22 cellular contexts compared by ENCODE assay signal in genomic region chr5:142701673-142702311, GRCh38. TPM values are rescaled to one million over a fixed set of nuclear protein-coding genes. Genes with fewer than 3 reads are reported as not detected.
DNase-seq lines count a peak whose midpoint lies in the region; ATAC-seq and TF ChIP-seq lines count a peak whose summit lies in the region.
"Had no signal": no experiment of that assay in that cellular context is flagged by ENCODE, and none has a peak within 500 bp of the region (broad histone marks: within the 10 kb centered on the region; RNA-seq: fewer than 3 reads in every experiment).

No MANE protein-coding gene starts in this region.

- no peak overlapping the region for H4K91ac ChIP-seq in IMR-90 (ENCODE audit: insufficient read depth, low read depth, low read length)

- H2AFZ ChIP-seq in IMR-90 (replicated peaks; ENCODE audit: low read length, poor library complexity), result no peak overlapping the region
- H2AFZ ChIP-seq: GM23248 had no signal

- CTCF ChIA-PET in IMR-90 (lab: Yijun Ruan, JAX), result interaction anchor here (1.1 to 4.5 kb wide), 3 partner anchors 11 to 46 kb away, joined by 6 to 27 read pairs (median 21); no protein-coding TSS in a partner anchor

- no TSS peak for BruUV-seq in IMR-90 (replicated peaks; lab: Mats Ljungman, UMichigan)

- no peak overlapping the region for H3K4me2 ChIP-seq in IMR-90 (ENCODE audit: low read depth, low read length)

- DNase-seq in HAP-1 (ENCODE audit: low spot score in 2 of 2) (peak; percentile 39 to 80), IMR-90 (no peak), endodermal cell (peak; percentile 41), neural crest cell (ENCODE audit: low read depth, low spot score) (no peak), body of pancreas (no peak), mesothelial cell of epicardium (ENCODE audit: low spot score in 2 of 2, unreplicated experiment in 2 of 2) (no peak)
- DNase-seq in activated T-cell treated with anti-CD3 and anti-CD28 coated beads, Interleukin-2, amount 50 U/mL, for 24 hours, result no peak
- DNase-seq: BE2C; C1 segment of cervical spinal cord; CD4-positive, CD25-positive, alpha-beta regulatory T cell; CD8-positive, alpha-beta memory T cell; COR-L47; DMS 273 treated with DMSO at 0.1 percent for 48 hours; DMS53; DND-41; EL; GM23248; HCEC 1CT; Karpas-422; KBM-7 had no signal

- no peak overlapping the region for H3K56ac ChIP-seq in IMR-90 (ENCODE audit: extremely low read depth, insufficient read depth, low read length)

- intact Hi-C loops in IMR-90 (cut with micrococcal nuclease) (no loop called here), body of pancreas (cut with DNase I) (no loop called here)

- H4K8ac ChIP-seq in IMR-90 (ENCODE audit: low read depth in 2 of 2, low read length in 2 of 2), result no peak overlapping the region

- H3K9ac ChIP-seq in IMR-90 (ENCODE audit: low read depth, low read length) (no peak overlapping the region), endodermal cell (ENCODE audit: extremely low read depth, low read length, poor library complexity, severe bottlenecking) (no peak overlapping the region)
- H3K9ac ChIP-seq: GM23248 had no signal

- no peak overlapping the region for H3K23ac ChIP-seq in IMR-90 (ENCODE audit: low read depth, low read length)

- H3K9me3 ChIP-seq in HAP-1, result no peaks in the 10 kb centered on the region
- H3K9me3 ChIP-seq in IMR-90 (ENCODE audit: control insufficient read depth, insufficient read depth, low read length), result no peaks in the 10 kb centered on the region
- H3K9me3 ChIP-seq in endodermal cell (ENCODE audit: control insufficient read depth, low read length), result no peaks in the 10 kb centered on the region
- no peaks in the 10 kb centered on the region for H3K9me3 ChIP-seq in body of pancreas
- H3K9me3 ChIP-seq: BE2C had no signal

- H4K5ac ChIP-seq in IMR-90 (ENCODE audit: low read depth, low read length), result no peak overlapping the region

- H3K14ac ChIP-seq in IMR-90 (replicated peaks; ENCODE audit: low read depth, low read length), result no peak overlapping the region

- H2AK9ac ChIP-seq in IMR-90 (replicated peaks; ENCODE audit: low read depth, low read length, poor library complexity), result no peak overlapping the region

- no CpG with 5 or more reads among the region's 3 CpGs for WGBS in IMR-90 (ENCODE audit: extremely low coverage in 2 of 2, insufficient read length in 1 of 2), 2 experiments
- WGBS in endodermal cell (ENCODE audit: insufficient coverage in 1 of 2, insufficient read length in 1 of 2), 2 experiments, result 92 to 100% methylated on average over 1 to 3 of the region's 3 CpGs
- 68 to 70% methylated on average over 3 of the region's 3 CpGs for WGBS in body of pancreas, 2 donors

- H3K36me3 ChIP-seq in HAP-1 (replicated peaks) (no peaks in the 10 kb centered on the region), IMR-90 (ENCODE audit: control insufficient read depth, insufficient read depth, low read length) (no peaks in the 10 kb centered on the region), endodermal cell (ENCODE audit: control insufficient read depth, insufficient read depth, low read length) (no peaks in the 10 kb centered on the region), body of pancreas (replicated peaks in 1 of 2; ENCODE audit: insufficient read depth in 1 of 2, low read depth in 2 of 2) (no peaks in the 10 kb centered on the region)
- H3K36me3 ChIP-seq: BE2C had no signal

- H3K4me1 Mint-ChIP-seq in endodermal cell, result peaks cover 26% of the 10 kb centered on the region
- peaks cover 8% of the 10 kb centered on the region for H3K4me1 Mint-ChIP-seq in neural crest cell
- H3K4me1 Mint-ChIP-seq in activated T-cell treated with anti-CD3 and anti-CD28 coated beads, Interleukin-2, amount 50 U/mL, for 24 hours (ENCODE audit: low read depth), result no peaks in the 10 kb centered on the region
- H3K4me1 Mint-ChIP-seq in mesothelial cell of epicardium, result peaks cover 23% of the 10 kb centered on the region
- H3K4me1 Mint-ChIP-seq: CD8-positive, alpha-beta memory T cell had no signal

- peaks cover 4% of the 10 kb centered on the region for H3K4me1 ChIP-seq in HAP-1
- H3K4me1 ChIP-seq in IMR-90 (ENCODE audit: control insufficient read depth, insufficient read depth, low read length), result peaks cover 10% of the 10 kb centered on the region
- no peaks in the 10 kb centered on the region for H3K4me1 ChIP-seq in endodermal cell (ENCODE audit: control insufficient read depth, insufficient read depth, low read length)
- H3K4me1 ChIP-seq in body of pancreas, result peaks cover 14% of the 10 kb centered on the region

- H3K27me3 Mint-ChIP-seq in endodermal cell (ENCODE audit: insufficient read depth), result no peaks in the 10 kb centered on the region
- no peaks in the 10 kb centered on the region for H3K27me3 Mint-ChIP-seq in neural crest cell (ENCODE audit: low read depth)
- no peaks in the 10 kb centered on the region for H3K27me3 Mint-ChIP-seq in activated T-cell treated with anti-CD3 and anti-CD28 coated beads, Interleukin-2, amount 50 U/mL, for 24 hours
- H3K27me3 Mint-ChIP-seq in mesothelial cell of epicardium (ENCODE audit: low read depth), result peaks cover 1% of the 10 kb centered on the region

- H3K36me3 Mint-ChIP-seq in endodermal cell (ENCODE audit: low read depth) (no peaks in the 10 kb centered on the region), neural crest cell (ENCODE audit: low read depth) (no peaks in the 10 kb centered on the region), mesothelial cell of epicardium (no peaks in the 10 kb centered on the region)
- H3K36me3 Mint-ChIP-seq in activated T-cell treated with anti-CD3 and anti-CD28 coated beads, Interleukin-2, amount 50 U/mL, for 24 hours (ENCODE audit: low read depth), result no peaks in the 10 kb centered on the region
- H3K36me3 Mint-ChIP-seq: CD4-positive, CD25-positive, alpha-beta regulatory T cell; CD8-positive, alpha-beta memory T cell; IgD-negative memory B cell had no signal

- ATAC-seq in IMR-90 (ENCODE audit: low read depth) (no peak), HG03521 (IDR thresholded peaks at IDR 0.05; ENCODE audit: unreplicated experiment) (no peak), body of pancreas (no peak)

- TF ChIP-seq RAD21 in IMR-90 (IDR thresholded peaks at IDR 0.05; ENCODE audit: low read length), result no peak

- no peak overlapping the region for H3K27ac ChIP-seq in IMR-90 (ENCODE audit: insufficient read depth, low read length)
- H3K27ac ChIP-seq in endodermal cell (ENCODE audit: low read depth, low read length), result no peak overlapping the region
- H3K27ac ChIP-seq in body of pancreas, result no peak overlapping the region
- H3K27ac ChIP-seq: GM23248 had no signal

- H3K4me3 ChIP-seq in HAP-1 (no peak overlapping the region), IMR-90 (ENCODE audit: insufficient read depth, low read depth, low read length) (no peak overlapping the region), endodermal cell (ENCODE audit: low read length) (no peak overlapping the region), body of pancreas (no peak overlapping the region)
- H3K4me3 ChIP-seq: GM23248 had no signal

- peaks cover 3% of the 10 kb centered on the region for H3K9me3 Mint-ChIP-seq in endodermal cell
- no peaks in the 10 kb centered on the region for H3K9me3 Mint-ChIP-seq in neural crest cell
- no peaks in the 10 kb centered on the region for H3K9me3 Mint-ChIP-seq in activated T-cell treated with anti-CD3 and anti-CD28 coated beads, Interleukin-2, amount 50 U/mL, for 24 hours
- H3K9me3 Mint-ChIP-seq in mesothelial cell of epicardium, result peaks cover 8% of the 10 kb centered on the region
- H3K9me3 Mint-ChIP-seq: CD8-positive, alpha-beta memory T cell had no signal

- in situ Hi-C loops in HAP-1 (cut with MboI; ENCODE audit: low sequenced_read_pairs), result no loop called here
- in situ Hi-C loops in IMR-90 (cut with MboI; ENCODE audit: low sequenced_read_pairs), result no loop called here

- no peak overlapping the region for H3K4me3 Mint-ChIP-seq in endodermal cell
- H3K4me3 Mint-ChIP-seq in neural crest cell, result no peak overlapping the region
- H3K4me3 Mint-ChIP-seq in activated T-cell treated with anti-CD3 and anti-CD28 coated beads, Interleukin-2, amount 50 U/mL, for 24 hours, result no peak overlapping the region
- H3K4me3 Mint-ChIP-seq in mesothelial cell of epicardium, result no peak overlapping the region
- H3K4me3 Mint-ChIP-seq: CD4-positive, CD25-positive, alpha-beta regulatory T cell; CD8-positive, alpha-beta memory T cell; IgD-negative memory B cell had no signal

- TF ChIP-seq CTCF in IMR-90 (conservative IDR thresholded peaks at IDR 0.05; ENCODE audit: low read depth, low read length) (no peak), endodermal cell (conservative IDR thresholded peaks at IDR 0.05) (no peak), neural crest cell (conservative IDR thresholded peaks at IDR 0.05) (no peak), body of pancreas (IDR thresholded peaks at IDR 0.05) (no peak), mesothelial cell of epicardium (IDR thresholded peaks at IDR 0.05; ENCODE audit: unreplicated experiment) (no peak)

- POLR2A ChIA-PET in IMR-90 (lab: Charles Lee; ENCODE audit: unreplicated experiment), result interaction anchor here (0.7 kb wide), 1 partner anchor 381 kb away, joined by 16 read pairs; no protein-coding TSS in a partner anchor

- no peak overlapping the region for H2BK120ac ChIP-seq in IMR-90 (ENCODE audit: low read depth, low read length)

- H3K9me1 ChIP-seq in IMR-90 (ENCODE audit: insufficient read depth, low read length), result peaks cover 5% of the 10 kb centered on the region; the same call in 1 of the 2 replicates

- H3K4ac ChIP-seq in IMR-90 (ENCODE audit: low read depth, low read length), result no peak overlapping the region

- H4K20me1 ChIP-seq in IMR-90 (ENCODE audit: insufficient read depth, low read length), result no peaks in the 10 kb centered on the region

- no peak overlapping the region for H2BK5ac ChIP-seq in IMR-90 (ENCODE audit: low read depth, low read length, poor library complexity, severe bottlenecking)

- H3K27me3 ChIP-seq in HAP-1 (ENCODE audit: low read depth) (no peaks in the 10 kb centered on the region), IMR-90 (ENCODE audit: control insufficient read depth, insufficient read depth, low read length) (no peaks in the 10 kb centered on the region; the same call in 1 of the 2 replicates), endodermal cell (ENCODE audit: control insufficient read depth, insufficient read depth, low read length, poor library complexity, severe bottlenecking) (no peaks in the 10 kb centered on the region), body of pancreas (no peaks in the 10 kb centered on the region)
- H3K27me3 ChIP-seq: BE2C had no signal

- peak overlapping the region; percentile 41 for H3K27ac Mint-ChIP-seq in endodermal cell
- peak overlapping the region; percentile 38 for H3K27ac Mint-ChIP-seq in neural crest cell (ENCODE audit: unreplicated experiment)
- H3K27ac Mint-ChIP-seq in activated T-cell treated with anti-CD3 and anti-CD28 coated beads, Interleukin-2, amount 50 U/mL, for 24 hours, result no peak overlapping the region
- H3K27ac Mint-ChIP-seq in mesothelial cell of epicardium, result no peak overlapping the region
- H3K27ac Mint-ChIP-seq: CD4-positive, CD25-positive, alpha-beta regulatory T cell; CD8-positive, alpha-beta memory T cell; IgD-negative memory B cell had no signal

- no peak overlapping the region for H2AK5ac ChIP-seq in IMR-90 (ENCODE audit: low read depth, low read length)

- TF ChIP-seq POLR2A in IMR-90 (IDR thresholded peaks at IDR 0.05; ENCODE audit: low read depth, low read length), result no peak
- no peak for TF ChIP-seq POLR2A in body of pancreas (IDR thresholded peaks at IDR 0.05)

- H3K18ac ChIP-seq in IMR-90 (ENCODE audit: low read depth, low read length), result no peak overlapping the region

- H2BK15ac ChIP-seq in IMR-90 (ENCODE audit: low read depth, low read length), result no peak overlapping the region

- dilution Hi-C loops in IMR-90 (cut with HindIII; ENCODE audit: low sequenced_read_pairs, unreplicated experiment), result loop anchor here (25.0 kb wide), 1 partner anchor 186 kb away; no protein-coding TSS in a partner anchor

- no peak overlapping the region for H2BK20ac ChIP-seq in IMR-90 (ENCODE audit: low read depth, low read length)

- no peaks in the 10 kb centered on the region for H3K79me1 ChIP-seq in IMR-90 (ENCODE audit: low read depth in 1 of 2, low read length in 2 of 2)

RNA-seq across cellular contexts. Expression of gene FGF1, which starts 15.9 kb away (rescaled TPM):
- total RNA-seq in IMR-90 (2012; rRNA removed) (7.7 and 8.1 TPM in 2 replicates), endodermal cell (under 1 TPM in 1 of 2 donors, not detected in 1; 0.77 TPM), neural crest cell (not detected in 2 replicates), body of pancreas (under 1 TPM in 1 of 2 donors, not detected in 1; 0.78 TPM), mesothelial cell of epicardium (0.07 TPM in 1 of 3 replicates, not detected in the others)
- polyA plus RNA-seq in IMR-90 (2012; rRNA removed), result 7.6 and 8.5 TPM in 2 replicates
- polyA plus RNA-seq in IMR-90 (2012; cell fraction: cytosol; rRNA removed), result 2.3 and 3.6 TPM in 2 replicates
- 0.82 and 5.7 TPM in 2 replicates for polyA plus RNA-seq in IMR-90 (2012; cell fraction: nucleus; rRNA removed; ENCODE audit: low replicate concordance)
- polyA plus RNA-seq in endodermal cell (2013, experiment 1 of 2), result 0.28 TPM
- polyA plus RNA-seq in endodermal cell (2013, experiment 2 of 2), result 0.54 TPM
- total RNA-seq: CD4-positive, CD25-positive, alpha-beta regulatory T cell; CD8-positive, alpha-beta memory T cell had no signal
- polyA plus RNA-seq: CD4-positive, CD25-positive, alpha-beta regulatory T cell; CD8-positive, alpha-beta memory T cell; IgD-negative memory B cell had no signal

Comparison
In these comparisons a context has a peak if more than half of its experiments do, and no peak if none do; other contexts are left out.
1. DNase-seq: peak in HAP-1 (2 of 2) and endodermal cell (single experiment); none in IMR-90 (single experiment), neural crest cell (single experiment), activated T-cell treated with anti-CD3 and anti-CD28 coated beads, Interleukin-2, amount 50 U/mL, for 24 hours (single experiment), body of pancreas (0 of 4) and mesothelial cell of epicardium (0 of 2).
2. H3K27ac Mint-ChIP-seq: peak in endodermal cell (single experiment) and neural crest cell (single experiment); none in activated T-cell treated with anti-CD3 and anti-CD28 coated beads, Interleukin-2, amount 50 U/mL, for 24 hours (single experiment) and mesothelial cell of epicardium (single experiment).